In genomic region chr17:47969975-47970724, GRCh38 we compare ENCODE assay signal across 8 cellular contexts. TPM values are rescaled to one million over a fixed set of nuclear protein-coding genes. Genes with fewer than 3 reads are reported as not detected.
DNase-seq lines count a peak whose midpoint lies in the region; ATAC-seq and TF ChIP-seq lines count a peak whose summit lies in the region.

No MANE protein-coding gene starts in this region.

- TF ChIP-seq RAD21 in liver (IDR thresholded peaks at IDR 0.05): no peak

- TF ChIP-seq CTCF in liver (IDR thresholded peaks at IDR 0.05; ENCODE audit: low read depth, low read length, missing input control): no peak

- H3K27me3 ChIP-seq in liver (ENCODE audit: control insufficient read depth in 4 of 4, insufficient read depth in 4 of 4, low read length in 3 of 4): no peaks in the 10 kb centered on the region
- H3K27me3 ChIP-seq in thymus (ENCODE audit: control insufficient read depth, insufficient read depth): no peaks in the 10 kb centered on the region

- H3K4me1 ChIP-seq in liver (ENCODE audit: control insufficient read depth in 4 of 4, insufficient read depth in 4 of 4, low read length in 3 of 4): peaks cover 1 to 33% (median 19%) of the 10 kb centered on the region in 4 donors
- peaks cover 16% of the 10 kb centered on the region for H3K4me1 ChIP-seq in thymus (ENCODE audit: control insufficient read depth, insufficient read depth, low read length)

- H3K9me3 Mint-ChIP-seq in activated naive CD8-positive, alpha-beta T cell (ENCODE audit: low read depth): no peaks in the 10 kb centered on the region

- H3K4me1 Mint-ChIP-seq in activated naive CD8-positive, alpha-beta T cell (ENCODE audit: low read depth): peaks cover 28% of the 10 kb centered on the region

- H3K27ac ChIP-seq in liver (ENCODE audit: low read depth in 1 of 2, low read length in 2 of 2) (peak overlapping the region in 1 of 2 donors; percentile 9), thymus (ENCODE audit: low read depth) (no peak overlapping the region)

- H3K27ac Mint-ChIP-seq in activated naive CD8-positive, alpha-beta T cell: peak overlapping the region; percentile 74

- H3K27me3 Mint-ChIP-seq in activated naive CD8-positive, alpha-beta T cell: no peaks in the 10 kb centered on the region

- H3K4me3 ChIP-seq in liver (ENCODE audit: low read depth in 1 of 3, low read length in 3 of 3) (peak overlapping the region in 2 of 3 donors; percentile 10 to 20), thymus (ENCODE audit: low read length) (peak overlapping the region; percentile 67)

- DNase-seq in activated CD8-positive, alpha-beta memory T cell treated with anti-CD3 and anti-CD28 coated beads for 24 hours: peak; percentile 60
- DNase-seq in activated CD8-positive, alpha-beta memory T cell treated with anti-CD3 and anti-CD28 coated beads, Interleukin-2, amount 50 U/mL, for 4 hours: no peak
- no peak for DNase-seq in stimulated activated naive CD4-positive, alpha-beta T cell treated with Interleukin-2 at 50 U/mL for 16 hours (lab: John Stamatoyannopoulos, UW)
- DNase-seq in RPMI8226: no peak

- H3K9ac ChIP-seq in liver (ENCODE audit: low read depth in 1 of 2, low read length in 2 of 2): peak overlapping the region in 1 of 2 donors; percentile 21

- WGBS in liver: 47% methylated on average over 15 of the region's 15 CpGs
- WGBS in thymus: 52% methylated on average over 15 of the region's 15 CpGs

- H3K9me3 ChIP-seq in liver (ENCODE audit: control insufficient read depth in 4 of 4, low read length in 3 of 4): no peaks in the 10 kb centered on the region
- H3K9me3 ChIP-seq in thymus (ENCODE audit: control insufficient read depth): no peaks in the 10 kb centered on the region

- H3K36me3 ChIP-seq in liver (ENCODE audit: control insufficient read depth in 4 of 4, insufficient read depth in 3 of 4, low read depth in 1 of 4, low read length in 3 of 4) (peaks cover 0 to 18% (median 12%) of the 10 kb centered on the region in 4 donors), thymus (ENCODE audit: control insufficient read depth, insufficient read depth) (peaks cover 11% of the 10 kb centered on the region)

- no peak for ATAC-seq in GM21381 (IDR thresholded peaks at IDR 0.05; ENCODE audit: unreplicated experiment)

- peaks cover 5% of the 10 kb centered on the region for H3K36me3 Mint-ChIP-seq in activated naive CD8-positive, alpha-beta T cell

- peak overlapping the region; percentile 98 for H3K4me3 Mint-ChIP-seq in activated naive CD8-positive, alpha-beta T cell

TF ChIP-seq in liver, 16 proteins besides CTCF, POLR2A, EP300 and RAD21:
- TF ChIP-seq YY1 (IDR thresholded peaks at IDR 0.05) (no peak), FOXA1 (IDR thresholded peaks at IDR 0.05) (no peak)

RNA-seq across cellular contexts. Expression of gene CDK5RAP3, which starts 0.8 kb away (rescaled TPM):
- total RNA-seq in liver: 100 to 1,000 TPM in 1 of 2 donors, 10 to 100 TPM in 1; 44.6 to 120 TPM
- polyA plus RNA-seq in liver: 10 to 100 TPM; 52.7 to 96.8 TPM
- polyA plus RNA-seq in thymus: 684 TPM

RNA-seq across cellular contexts. Expression of gene PRR15L, which starts 12.5 kb away (rescaled TPM):
- 10 to 100 TPM in 1 of 2 donors, 1 to 10 TPM in 1; 1.9 to 11.0 TPM for total RNA-seq in liver
- polyA plus RNA-seq in liver (1 to 10 TPM in 1 of 2 donors, under 1 TPM in 1; 0.83 to 1.8 TPM), thymus (1.9 TPM)

RNA-seq across cellular contexts. Expression of gene PNPO, which starts 28.8 kb away (rescaled TPM):
- 100 to 1,000 TPM in 1 of 2 donors, 10 to 100 TPM in 1; 27.8 to 102 TPM for total RNA-seq in liver
- polyA plus RNA-seq in liver: 10 to 100 TPM; 49.7 to 52.9 TPM
- polyA plus RNA-seq in thymus: 9.0 TPM
